In genomic region chr10:1957057-1957456, GRCh38 we compare ENCODE assay signal across 10 cellular contexts.
"Had no signal": no experiment of that assay in that cellular context is flagged by ENCODE, and none has a peak within 500 bp of the region (broad histone marks: within the 10 kb centered on the region; RNA-seq: fewer than 3 reads in every experiment).

No MANE protein-coding gene starts in this region.

- H3K4me1 Mint-ChIP-seq: naive B cell, T-helper 17 cell had no signal

- DNase-seq: activated CD4-positive, CD25-positive, alpha-beta regulatory T cell; activated CD8-positive, alpha-beta memory T cell treated with anti-CD3 and anti-CD28 coated beads for 24 hours; activated effector memory CD4-positive, alpha-beta T cell treated with Interleukin-2 at 50 U/mL for 16 hours; colonic mucosa; left colon; naive B cell; posterior cingulate gyrus; stimulated activated naive CD4-positive, alpha-beta T cell; T-helper 17 cell had no signal

- H3K36me3 Mint-ChIP-seq: naive B cell, type B pancreatic cell had no signal

- H3K27ac Mint-ChIP-seq: T-helper 17 cell, type B pancreatic cell had no signal

- ATAC-seq: left colon, T-helper 17 cell had no signal

- H3K27me3 Mint-ChIP-seq: naive B cell, T-helper 17 cell, type B pancreatic cell had no signal

- H3K4me3 Mint-ChIP-seq: naive B cell, T-helper 17 cell, type B pancreatic cell had no signal

- H3K9me3 Mint-ChIP-seq: naive B cell, type B pancreatic cell had no signal
